In the genomic region with DNA sequence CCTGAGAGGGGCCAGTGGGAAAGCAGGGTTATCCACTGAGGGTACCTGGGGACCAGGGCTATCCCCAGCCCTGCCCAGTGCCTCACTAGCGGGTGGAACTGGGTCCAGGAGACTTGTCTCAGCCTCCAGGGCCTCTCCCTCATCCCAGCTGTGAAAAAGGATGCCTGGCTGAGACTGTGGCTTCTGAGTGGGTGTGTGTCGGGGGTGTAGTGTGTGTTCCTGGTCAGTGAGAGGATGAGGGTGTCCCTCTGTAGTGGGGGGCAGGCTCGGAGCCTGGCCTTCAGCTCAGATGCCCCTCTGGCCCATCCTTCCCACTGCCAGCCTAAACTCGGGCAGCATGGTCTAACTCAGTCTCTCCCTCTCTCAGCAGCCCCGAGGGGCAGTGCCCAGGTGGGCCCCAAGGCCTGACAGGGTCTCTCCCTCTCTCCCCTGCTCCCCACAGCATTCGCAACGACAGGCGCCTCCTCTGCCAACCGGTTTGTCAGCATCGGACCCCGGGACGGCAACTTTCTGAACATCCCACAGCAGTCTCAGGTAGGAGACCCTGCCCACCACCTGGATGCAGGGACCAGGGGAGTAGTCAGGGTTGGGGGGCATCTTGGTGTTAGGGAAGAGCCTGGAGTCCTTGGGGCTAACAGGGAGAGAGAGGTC, we compare ENCODE assay signal across 17 cellular contexts. TPM values are rescaled to one million over a fixed set of nuclear protein-coding genes. Genes with fewer than 3 reads are reported as not detected.
DNase-seq lines count a peak whose midpoint lies in the region; ATAC-seq and TF ChIP-seq lines count a peak whose summit lies in the region.
"Had no signal": no experiment of that assay in that cellular context is flagged by ENCODE, and none has a peak within 500 bp of the region (broad histone marks: within the 10 kb centered on the region; RNA-seq: fewer than 3 reads in every experiment).

No MANE protein-coding gene starts in this region.

- TF ChIP-seq CTCF in gastroesophageal sphincter (IDR thresholded peaks at IDR 0.05) (no peak), upper lobe of left lung (IDR thresholded peaks at IDR 0.05) (no peak)

- peaks cover 8% of the 10 kb centered on the region for H3K4me1 Mint-ChIP-seq in activated CD4-positive, alpha-beta T cell treated with anti-CD3 and anti-CD28 coated beads, Interleukin-2, amount 10 ng/mL, durations not matched to agents 24 days and 14 days

- ATAC-seq in gastroesophageal sphincter (no peak), upper lobe of left lung (ENCODE audit: low FRiP score in 2 of 2) (no peak), HG03378 (IDR thresholded peaks at IDR 0.05; ENCODE audit: unreplicated experiment) (no peak)

- peak overlapping the region in 3 of 4 donors; percentile 79 to 89 (median 85) for H3K27ac ChIP-seq in gastroesophageal sphincter
- H3K27ac ChIP-seq in rectal smooth muscle tissue (ENCODE audit: low read depth, low read length) = peak overlapping the region; percentile 59
- H3K27ac ChIP-seq in upper lobe of left lung = peak overlapping the region in 3 of 4 donors; percentile 56 to 96 (median 62)
- H3K27ac ChIP-seq: SJCRH30 had no signal

- H3K36me3 ChIP-seq in adipocyte (ENCODE audit: control insufficient read depth, insufficient read depth, low read length, severe bottlenecking) (peaks cover 53% of the 10 kb centered on the region), gastroesophageal sphincter (peaks cover 0 to 57% of the 10 kb centered on the region in 2 donors), rectal smooth muscle tissue (ENCODE audit: control insufficient read depth, insufficient read depth, low read length) (peaks cover 14% of the 10 kb centered on the region), upper lobe of left lung (peaks cover 0 to 40% (median 16%) of the 10 kb centered on the region in 4 donors)

- H3K9me3 ChIP-seq in adipocyte (ENCODE audit: control insufficient read depth, low read length) = no peaks in the 10 kb centered on the region
- no peaks in the 10 kb centered on the region for H3K9me3 ChIP-seq in gastroesophageal sphincter
- H3K9me3 ChIP-seq in upper lobe of left lung = no peaks in the 10 kb centered on the region
- H3K9me3 ChIP-seq: SJCRH30, spleen had no signal

- H3K27me3 ChIP-seq in adipocyte (replicated peaks; ENCODE audit: control insufficient read depth, insufficient read depth, low read length) = no peaks in the 10 kb centered on the region
- no peaks in the 10 kb centered on the region for H3K27me3 ChIP-seq in gastroesophageal sphincter
- no peaks in the 10 kb centered on the region for H3K27me3 ChIP-seq in rectal smooth muscle tissue (ENCODE audit: control insufficient read depth, insufficient read depth, low read length)
- H3K27me3 ChIP-seq in upper lobe of left lung = no peaks in the 10 kb centered on the region
- H3K27me3 ChIP-seq: SJCRH30, spleen had no signal

- H3K27ac Mint-ChIP-seq in activated CD4-positive, alpha-beta T cell treated with anti-CD3 and anti-CD28 coated beads, Interleukin-2, amount 10 ng/mL, durations not matched to agents 24 days and 14 days = no peak overlapping the region
- H3K27ac Mint-ChIP-seq: CD14-positive monocyte; stimulated activated effector memory CD8-positive, alpha-beta T cell treated with anti-CD3 and anti-CD28 coated beads, Interleukin-12 subunit alpha, Interleukin-12 subunit beta, amount 100 ng/mL, for 72 hours had no signal

- H3K9ac ChIP-seq in adipocyte (ENCODE audit: low read length) (peak overlapping the region; percentile 78), rectal smooth muscle tissue (ENCODE audit: low read length) (no peak overlapping the region)

- TF ChIP-seq EP300 in gastroesophageal sphincter (IDR thresholded peaks at IDR 0.05) (no peak), upper lobe of left lung (IDR thresholded peaks at IDR 0.05) (no peak)

- intact Hi-C loops in activated CD4-positive, alpha-beta T cell treated with anti-CD3 and anti-CD28 coated beads, Interleukin-2, amount 10 ng/mL, durations not matched to agents 24 days and 14 days (cut with micrococcal nuclease) = no loop called here

- WGBS in gastroesophageal sphincter (ENCODE audit: low coverage in 1 of 2), 2 donors = no CpG with 5 or more reads among the region's 12 CpGs
- 83 to 85% methylated on average over 11 to 12 of the region's 12 CpGs for WGBS in upper lobe of left lung, 2 donors

- no peaks in the 10 kb centered on the region for H3K9me3 Mint-ChIP-seq in activated CD4-positive, alpha-beta T cell treated with anti-CD3 and anti-CD28 coated beads, Interleukin-2, amount 10 ng/mL, durations not matched to agents 24 days and 14 days
- H3K9me3 Mint-ChIP-seq: CD14-positive monocyte; stimulated activated effector memory CD8-positive, alpha-beta T cell treated with anti-CD3 and anti-CD28 coated beads, Interleukin-12 subunit alpha, Interleukin-12 subunit beta, amount 100 ng/mL, for 72 hours had no signal

- no peak for DNase-seq in adipocyte (ENCODE audit: low read depth)
- no peak for DNase-seq in upper lobe of left lung
- DNase-seq in activated CD4-positive, alpha-beta T cell treated with anti-CD3 and anti-CD28 coated beads, Interleukin-2, amount 10 ng/mL, durations not matched to agents 24 days and 14 days = no peak
- DNase-seq in mesenteric fat pad (ENCODE audit: low spot score) = no peak
- DNase-seq: activated CD8-positive, alpha-beta memory T cell treated with anti-CD3 and anti-CD28 coated beads, Interleukin-2, amount 50 U/mL, for 48 hours; DMS79; IMR-90; NCI-H2029; nucleus accumbens; SJCRH30; spleen; T1000 had no signal

- no peak overlapping the region for H3K4me3 Mint-ChIP-seq in activated CD4-positive, alpha-beta T cell treated with anti-CD3 and anti-CD28 coated beads, Interleukin-2, amount 10 ng/mL, durations not matched to agents 24 days and 14 days
- H3K4me3 Mint-ChIP-seq: CD14-positive monocyte; stimulated activated effector memory CD8-positive, alpha-beta T cell treated with anti-CD3 and anti-CD28 coated beads, Interleukin-12 subunit alpha, Interleukin-12 subunit beta, amount 100 ng/mL, for 72 hours had no signal

- H3K4me3 ChIP-seq in adipocyte (ENCODE audit: low read length) (no peak overlapping the region), gastroesophageal sphincter (no peak overlapping the region), rectal smooth muscle tissue (ENCODE audit: low read length) (no peak overlapping the region), upper lobe of left lung (no peak overlapping the region)
- H3K4me3 ChIP-seq: SJCRH30, spleen had no signal

- TF ChIP-seq POLR2A in gastroesophageal sphincter (IDR thresholded peaks at IDR 0.05) = no peak
- TF ChIP-seq POLR2A in upper lobe of left lung (IDR thresholded peaks at IDR 0.05) = no peak

- H3K4me1 ChIP-seq in adipocyte (ENCODE audit: control insufficient read depth, insufficient read depth, low read length) (peaks cover 34% of the 10 kb centered on the region), gastroesophageal sphincter (peaks cover 0 to 77% (median 42%) of the 10 kb centered on the region in 3 donors), rectal smooth muscle tissue (ENCODE audit: control insufficient read depth, insufficient read depth, low read length) (peaks cover 30% of the 10 kb centered on the region), upper lobe of left lung (peaks cover 45 to 68% (median 54%) of the 10 kb centered on the region in 4 donors)

- no peaks in the 10 kb centered on the region for H3K36me3 Mint-ChIP-seq in activated CD4-positive, alpha-beta T cell treated with anti-CD3 and anti-CD28 coated beads, Interleukin-2, amount 10 ng/mL, durations not matched to agents 24 days and 14 days (ENCODE audit: low read depth)
- H3K36me3 Mint-ChIP-seq: CD14-positive monocyte; stimulated activated effector memory CD8-positive, alpha-beta T cell treated with anti-CD3 and anti-CD28 coated beads, Interleukin-12 subunit alpha, Interleukin-12 subunit beta, amount 100 ng/mL, for 72 hours had no signal

- peaks cover 8% of the 10 kb centered on the region for H3K27me3 Mint-ChIP-seq in activated CD4-positive, alpha-beta T cell treated with anti-CD3 and anti-CD28 coated beads, Interleukin-2, amount 10 ng/mL, durations not matched to agents 24 days and 14 days

RNA-seq across cellular contexts. Expression of gene LYL1, which starts 12.7 kb away (rescaled TPM):
- 10 to 100 TPM in 2 of 4 donors, 1 to 10 TPM in 2; 9.9 to 11.8 (median 10.8) TPM for total RNA-seq in gastroesophageal sphincter
- total RNA-seq in upper lobe of left lung = 10 to 100 TPM; 22.6 to 55.5 (median 31.4) TPM
- 2.1 and 2.4 TPM in 2 replicates for total RNA-seq in activated CD4-positive, alpha-beta T cell treated with anti-CD3 and anti-CD28 coated beads, Interleukin-2, amount 10 ng/mL, durations not matched to agents 24 days and 14 days
- total RNA-seq in mesenteric fat pad = 11.5 TPM

RNA-seq across cellular contexts. Expression of gene TRMT1, which starts 26.6 kb away (rescaled TPM):
- total RNA-seq in gastroesophageal sphincter (10 to 100 TPM; 25.7 to 30.0 (median 28.7) TPM), upper lobe of left lung (10 to 100 TPM; 27.2 to 92.2 (median 33.1) TPM), mesenteric fat pad (33.2 TPM)
- 153 and 155 TPM in 2 replicates for total RNA-seq in activated CD4-positive, alpha-beta T cell treated with anti-CD3 and anti-CD28 coated beads, Interleukin-2, amount 10 ng/mL, durations not matched to agents 24 days and 14 days

RNA-seq across cellular contexts. Expression of gene NACC1, which starts 28.1 kb away (rescaled TPM):
- 10 to 100 TPM; 23.8 to 55.2 (median 26.2) TPM for total RNA-seq in gastroesophageal sphincter
- total RNA-seq in upper lobe of left lung = 10 to 100 TPM; 22.0 to 96.1 (median 55.7) TPM
- total RNA-seq in activated CD4-positive, alpha-beta T cell treated with anti-CD3 and anti-CD28 coated beads, Interleukin-2, amount 10 ng/mL, durations not matched to agents 24 days and 14 days = 118 and 121 TPM in 2 replicates
- total RNA-seq in mesenteric fat pad = 45.2 TPM
